In the genomic region with DNA sequence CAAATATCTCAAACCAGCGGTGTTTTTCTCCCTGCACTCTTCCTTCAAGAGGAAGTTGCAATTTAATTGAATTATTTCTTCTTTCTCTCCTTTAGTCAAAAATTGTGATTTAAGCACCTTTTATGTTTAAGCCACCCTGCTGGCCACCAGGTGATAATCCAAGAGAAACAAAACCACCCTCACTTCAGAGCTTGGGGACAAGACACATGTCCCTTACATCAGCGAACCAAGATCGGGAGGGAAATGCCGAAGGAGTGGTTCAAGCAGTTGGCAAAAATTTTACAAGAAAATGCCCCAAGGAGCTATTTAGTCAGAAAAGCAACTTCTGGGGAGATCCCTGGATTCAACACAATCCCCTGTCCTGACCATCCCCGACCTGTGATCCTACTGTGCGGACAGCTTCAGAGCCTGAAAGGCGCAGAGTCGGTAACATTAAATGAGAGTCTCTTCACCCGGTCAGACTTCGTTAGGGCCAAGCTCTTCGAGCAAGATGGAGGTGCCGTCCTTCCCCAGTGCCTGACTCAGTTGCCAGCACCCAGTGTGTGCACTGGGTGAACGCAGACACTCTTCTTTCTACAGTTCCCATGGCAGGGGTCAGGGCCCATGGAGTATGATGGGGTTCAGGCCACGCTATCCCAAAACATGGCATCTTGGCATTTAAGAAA, we compare ENCODE assay signal across 18 cellular contexts.
DNase-seq lines count a peak whose midpoint lies in the region; ATAC-seq and TF ChIP-seq lines count a peak whose summit lies in the region.
"Had no signal": no experiment of that assay in that cellular context is flagged by ENCODE, and none has a peak within 500 bp of the region (broad histone marks: within the 10 kb centered on the region; RNA-seq: fewer than 3 reads in every experiment).

No MANE protein-coding gene starts in this region.

- H3K4me3 Mint-ChIP-seq in activated naive CD4-positive, alpha-beta T cell treated with anti-CD3 and anti-CD28 coated beads for 36 hours: no peak overlapping the region
- no peak overlapping the region for H3K4me3 Mint-ChIP-seq in GM23338
- H3K4me3 Mint-ChIP-seq in mesothelial cell of epicardium: no peak overlapping the region
- H3K4me3 Mint-ChIP-seq: WTC11 had no signal

- peaks cover 81% of the 10 kb centered on the region for H3K4me1 Mint-ChIP-seq in activated naive CD4-positive, alpha-beta T cell treated with anti-CD3 and anti-CD28 coated beads for 36 hours (ENCODE audit: low read depth)
- H3K4me1 Mint-ChIP-seq in GM23338: peaks cover 12% of the 10 kb centered on the region
- H3K4me1 Mint-ChIP-seq in mesothelial cell of epicardium: no peaks in the 10 kb centered on the region

- DNase-seq in activated naive CD4-positive, alpha-beta T cell treated with anti-CD3 and anti-CD28 coated beads for 36 hours: no peak
- no peak for DNase-seq in activated naive CD4-positive, alpha-beta T cell (lab: John Stamatoyannopoulos, UW)
- DNase-seq in GM23338 (ENCODE audit: low spot score): no peak
- DNase-seq in islet precursor cell: peak; percentile 17
- DNase-seq in mesothelial cell of epicardium (ENCODE audit: low spot score in 2 of 2, unreplicated experiment in 2 of 2): no peak
- DNase-seq in NCI-H1694 (lab: John Stamatoyannopoulos, UW): no peak
- DNase-seq: left colon, NCI-H2081, NCI-H524, nucleus accumbens, T-helper 2 cell had no signal

- no peaks in the 10 kb centered on the region for H3K9me3 ChIP-seq in thymus (ENCODE audit: control insufficient read depth)
- H3K9me3 ChIP-seq: gastroesophageal sphincter, right atrium auricular region, upper lobe of right lung had no signal

- H3K4me1 ChIP-seq in GM23338 (ENCODE audit: insufficient read depth) (peaks cover 8% of the 10 kb centered on the region; the same call in 1 of the 2 replicates), thymus (ENCODE audit: control insufficient read depth, insufficient read depth, low read length) (peaks cover 70% of the 10 kb centered on the region)
- H3K4me1 ChIP-seq: gastroesophageal sphincter had no signal

- H3K79me2 ChIP-seq in GM23338 (replicated peaks; ENCODE audit: insufficient read depth): no peaks in the 10 kb centered on the region

- TF ChIP-seq CTCF in GM23338 (conservative IDR thresholded peaks at IDR 0.05; ENCODE audit: low read depth in 2 of 2) (no peak), mesothelial cell of epicardium (IDR thresholded peaks at IDR 0.05; ENCODE audit: unreplicated experiment) (no peak)

- CTCF ChIA-PET in activated naive CD4-positive, alpha-beta T cell treated with anti-CD3 and anti-CD28 coated beads for 36 hours (lab: Charles Lee): interaction anchor here (0.9 to 11.8 kb wide), 4 partner anchors 10 to 35 kb away, joined by 3 to 118 read pairs (median 40); no protein-coding TSS in a partner anchor

- H3K4me3 ChIP-seq in GM23338: no peak overlapping the region
- H3K4me3 ChIP-seq in thymus (ENCODE audit: low read length): no peak overlapping the region
- H3K4me3 ChIP-seq: gastroesophageal sphincter, right atrium auricular region, upper lobe of right lung had no signal

- no peak overlapping the region for H3K4me2 ChIP-seq in GM23338

- no peak for ATAC-seq in GM23338
- ATAC-seq: gastroesophageal sphincter, left colon, Right ventricle myocardium inferior, upper lobe of right lung, WTC11 had no signal

- WGBS in thymus: 95% methylated on average over 14 of the region's 14 CpGs

- H4K20me1 ChIP-seq in GM23338 (replicated peaks; ENCODE audit: insufficient read depth): no peaks in the 10 kb centered on the region

- H3K27me3 Mint-ChIP-seq in activated naive CD4-positive, alpha-beta T cell treated with anti-CD3 and anti-CD28 coated beads for 36 hours (ENCODE audit: low read depth): peaks cover 2% of the 10 kb centered on the region
- peaks cover 9% of the 10 kb centered on the region for H3K27me3 Mint-ChIP-seq in GM23338 (ENCODE audit: insufficient read depth, low read depth, poor library complexity)
- H3K27me3 Mint-ChIP-seq in mesothelial cell of epicardium (ENCODE audit: low read depth): peaks cover 21% of the 10 kb centered on the region

- peak overlapping the region; percentile 80 for H3K27ac Mint-ChIP-seq in activated naive CD4-positive, alpha-beta T cell treated with anti-CD3 and anti-CD28 coated beads for 36 hours
- H3K27ac Mint-ChIP-seq in GM23338: no peak overlapping the region
- H3K27ac Mint-ChIP-seq in mesothelial cell of epicardium: no peak overlapping the region
- H3K27ac Mint-ChIP-seq: WTC11 had no signal

- intact Hi-C loops in activated naive CD4-positive, alpha-beta T cell treated with anti-CD3 and anti-CD28 coated beads for 36 hours (cut with micrococcal nuclease): no loop called here

- H3K27me3 ChIP-seq in GM23338 (ENCODE audit: insufficient read depth) (no peaks in the 10 kb centered on the region), thymus (ENCODE audit: control insufficient read depth, insufficient read depth) (no peaks in the 10 kb centered on the region)
- H3K27me3 ChIP-seq: right atrium auricular region, upper lobe of right lung had no signal

- peak overlapping the region; percentile 18; the same call in 1 of the 2 replicates for H2AFZ ChIP-seq in GM23338

- no peak overlapping the region for H3K27ac ChIP-seq in GM23338 (ENCODE audit: low read depth)
- peak overlapping the region; percentile 39 for H3K27ac ChIP-seq in thymus (ENCODE audit: low read depth)
- H3K27ac ChIP-seq: gastroesophageal sphincter, HL-60, right atrium auricular region, upper lobe of right lung had no signal

- no peaks in the 10 kb centered on the region for H3K9me2 ChIP-seq in GM23338 (ENCODE audit: insufficient read depth)

- no peaks in the 10 kb centered on the region for H3K36me3 Mint-ChIP-seq in activated naive CD4-positive, alpha-beta T cell treated with anti-CD3 and anti-CD28 coated beads for 36 hours (ENCODE audit: low read depth)
- H3K36me3 Mint-ChIP-seq in GM23338 (ENCODE audit: low read depth) (no peaks in the 10 kb centered on the region; the same call in 2 of the 3 replicates), mesothelial cell of epicardium (no peaks in the 10 kb centered on the region)
- H3K36me3 Mint-ChIP-seq: WTC11 had no signal

- no peaks in the 10 kb centered on the region for H3K9me3 Mint-ChIP-seq in activated naive CD4-positive, alpha-beta T cell treated with anti-CD3 and anti-CD28 coated beads for 36 hours
- H3K9me3 Mint-ChIP-seq in GM23338: no peaks in the 10 kb centered on the region; the same call in 2 of the 3 replicates
- no peaks in the 10 kb centered on the region for H3K9me3 Mint-ChIP-seq in mesothelial cell of epicardium
- H3K9me3 Mint-ChIP-seq: WTC11 had no signal

- H3K36me3 ChIP-seq in GM23338 (ENCODE audit: insufficient read depth) (no peaks in the 10 kb centered on the region), thymus (ENCODE audit: control insufficient read depth, insufficient read depth) (no peaks in the 10 kb centered on the region)
- H3K36me3 ChIP-seq: gastroesophageal sphincter, right atrium auricular region, upper lobe of right lung had no signal

- no peaks in the 10 kb centered on the region for H3F3A ChIP-seq in GM23338 (replicated peaks; ENCODE audit: low read depth)

TF ChIP-seq in GM23338, 12 proteins besides CTCF, POLR2A, EP300 and RAD21:
- no peak for TF ChIP-seq NANOG (IDR thresholded peaks at IDR 0.05; ENCODE audit: borderline replicate concordance)
- TF ChIP-seq EZH2 (IDR thresholded peaks at IDR 0.05; ENCODE audit: low read depth, unreplicated experiment): no peak
- no peak for TF ChIP-seq JUNB (IDR thresholded peaks at IDR 0.05; ENCODE audit: unreplicated experiment)
- no peak for TF ChIP-seq ZNF114 (CRISPR knock-in tag; IDR thresholded peaks at IDR 0.05)
